Comparison of ENCODE assay signal across 8 cellular contexts in the genomic region with DNA sequence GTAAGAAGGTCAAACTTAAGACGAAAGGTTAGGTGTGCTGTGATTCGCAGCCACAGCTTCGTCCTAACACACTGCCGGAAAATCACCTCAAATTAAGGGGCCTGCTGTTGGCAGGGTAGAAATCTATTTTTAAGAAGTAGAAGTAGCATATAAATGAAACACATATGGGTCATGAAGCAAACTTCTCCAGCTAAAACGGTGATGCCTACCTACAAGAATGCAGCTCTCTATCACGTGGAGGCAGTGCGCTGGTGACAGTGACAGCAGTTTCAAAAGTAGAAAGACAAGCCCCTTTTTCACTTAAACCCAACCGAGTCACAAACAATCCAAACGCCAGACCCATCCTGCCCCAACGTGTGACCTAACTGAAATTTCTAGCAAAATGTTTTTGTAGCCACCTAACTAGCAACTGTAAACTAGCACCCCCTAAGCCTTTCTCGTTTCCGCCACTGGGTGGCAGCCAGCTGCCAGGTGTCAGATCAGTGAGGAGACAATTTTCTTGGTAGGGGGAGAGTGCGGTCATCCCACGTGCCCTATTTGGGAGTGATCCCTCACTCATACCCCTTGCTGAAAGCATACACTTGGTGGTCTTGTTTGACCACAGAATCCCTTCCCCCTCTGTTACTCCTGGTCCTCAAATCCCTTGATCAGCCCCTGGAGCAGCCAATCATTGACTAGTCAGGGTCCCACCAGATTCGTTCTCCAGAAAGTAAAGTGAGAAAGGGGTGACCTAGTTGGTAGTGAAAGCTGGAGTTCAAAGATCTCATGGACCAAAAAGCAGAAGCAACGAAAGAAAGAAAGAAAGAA.
A peak's percentile ranks its signal among the peaks of the same experiment; 100 is the strongest.
DNase-seq lines count a peak whose midpoint lies in the region; ATAC-seq and TF ChIP-seq lines count a peak whose summit lies in the region.

No MANE protein-coding gene starts in this region.

- H3K36me3 Mint-ChIP-seq in HFFc6 (ENCODE audit: low read depth) = 0 out of 2 replicates have a peak, but pooled peaks cover 5% of the 10 kb centered on the region
- no peaks in the 10 kb centered on the region for H3K36me3 Mint-ChIP-seq in activated CD4-positive, alpha-beta T cell treated with anti-CD3 and anti-CD28 coated beads, Interleukin-2, amount 10 ng/mL, durations not matched to agents 7 days and 5 days (ENCODE audit: low read depth)
- H3K36me3 Mint-ChIP-seq in effector memory CD8-positive, alpha-beta T cell (ENCODE audit: insufficient read depth) = no peaks in the 10 kb centered on the region

- H3K9ac ChIP-seq in DND-41 (ENCODE audit: low read depth, low read length) = no peak overlapping the region

- no peaks in the 10 kb centered on the region for H3K9me3 ChIP-seq in DND-41 (ENCODE audit: insufficient read depth, low read length, severe bottlenecking)
- no peaks in the 10 kb centered on the region for H3K9me3 ChIP-seq in lung (ENCODE audit: control insufficient read depth in 2 of 2, insufficient read depth in 1 of 2, low read length in 1 of 2)

- peak overlapping the region; percentile 88 for H3K27ac Mint-ChIP-seq in HFFc6
- H3K27ac Mint-ChIP-seq in activated CD4-positive, alpha-beta T cell treated with anti-CD3 and anti-CD28 coated beads, Interleukin-2, amount 10 ng/mL, durations not matched to agents 7 days and 5 days = no peak overlapping the region
- H3K27ac Mint-ChIP-seq in effector memory CD8-positive, alpha-beta T cell = no peak overlapping the region

- TF ChIP-seq CTCF in DND-41 (IDR thresholded peaks at IDR 0.05; ENCODE audit: borderline replicate concordance, extremely low read depth, low read length, poor library complexity, severe bottlenecking) (peak; percentile 81), HFFc6 (IDR thresholded peaks at IDR 0.05) (peak; percentile 94), lung (IDR thresholded peaks at IDR 0.05; ENCODE audit: control extremely low read depth, extremely low read depth) (peak; percentile 71)

- no peaks in the 10 kb centered on the region for H3K79me2 ChIP-seq in DND-41 (ENCODE audit: insufficient read depth, low read length)

- 43 to 46% methylated on average over 16 of the region's 16 CpGs for WGBS in lung, 2 donors

- H3K36me3 ChIP-seq in DND-41 (ENCODE audit: insufficient read depth, low read length) = no peaks in the 10 kb centered on the region
- no peaks in the 10 kb centered on the region for H3K36me3 ChIP-seq in lung (ENCODE audit: control insufficient read depth in 2 of 2, insufficient read depth in 2 of 2, low read length in 2 of 2)

- H3K27me3 ChIP-seq in DND-41 (ENCODE audit: insufficient read depth, low read length, poor library complexity) (no peaks in the 10 kb centered on the region), lung (ENCODE audit: control insufficient read depth, insufficient read depth) (no peaks in the 10 kb centered on the region)

- no peak overlapping the region for H3K4me2 ChIP-seq in DND-41 (ENCODE audit: insufficient read depth, low read length)

- peaks cover 76% of the 10 kb centered on the region for H3K4me1 Mint-ChIP-seq in HFFc6 (ENCODE audit: low read depth)
- H3K4me1 Mint-ChIP-seq in activated CD4-positive, alpha-beta T cell treated with anti-CD3 and anti-CD28 coated beads, Interleukin-2, amount 10 ng/mL, durations not matched to agents 7 days and 5 days = no peaks in the 10 kb centered on the region
- H3K4me1 Mint-ChIP-seq in effector memory CD8-positive, alpha-beta T cell (ENCODE audit: low read depth in 2 of 2) = peaks cover 0 to 1% of the 10 kb centered on the region in 2 donors

- H3K27ac ChIP-seq in DND-41 (ENCODE audit: low read length) = no peak overlapping the region
- no peak overlapping the region for H3K27ac ChIP-seq in lung (ENCODE audit: low read depth in 1 of 2, low read length in 1 of 2)

- peak overlapping the region; percentile 60 for H3K4me3 Mint-ChIP-seq in HFFc6
- no peak overlapping the region for H3K4me3 Mint-ChIP-seq in activated CD4-positive, alpha-beta T cell treated with anti-CD3 and anti-CD28 coated beads, Interleukin-2, amount 10 ng/mL, durations not matched to agents 7 days and 5 days
- no peak overlapping the region for H3K4me3 Mint-ChIP-seq in effector memory CD8-positive, alpha-beta T cell

- ATAC-seq in DND-41 (ENCODE audit: insufficient read depth, low read depth) (peak; percentile 74; the same call in 2 of the 3 replicates), lung (ENCODE audit: insufficient read depth, low FRiP score) (peak; percentile 79), GM18520 (IDR thresholded peaks at IDR 0.05; ENCODE audit: unreplicated experiment) (no peak)
- no peak for ATAC-seq in effector memory CD8-positive, alpha-beta T cell (replicated peaks)

- H4K20me1 ChIP-seq in DND-41 (ENCODE audit: insufficient read depth, low read length) = no peaks in the 10 kb centered on the region

- H3K9me3 Mint-ChIP-seq in HFFc6 = no peaks in the 10 kb centered on the region
- H3K9me3 Mint-ChIP-seq in activated CD4-positive, alpha-beta T cell treated with anti-CD3 and anti-CD28 coated beads, Interleukin-2, amount 10 ng/mL, durations not matched to agents 7 days and 5 days = no peaks in the 10 kb centered on the region
- H3K9me3 Mint-ChIP-seq in effector memory CD8-positive, alpha-beta T cell = no peaks in the 10 kb centered on the region

- CTCF ChIA-PET in activated CD4-positive, alpha-beta T cell treated with anti-CD3 and anti-CD28 coated beads, Interleukin-2, amount 10 ng/mL, durations not matched to agents 7 days and 5 days (lab: Charles Lee) = interaction anchor here (0.6 to 1.3 kb wide), 2 partner anchors 458 to 630 kb away, joined by 3 read pairs; no protein-coding TSS in a partner anchor

- H3K4me3 ChIP-seq in DND-41 (ENCODE audit: low read depth in 1 of 2, low read length in 2 of 2) (no peak overlapping the region), lung (no peak overlapping the region)

- H3K4me1 ChIP-seq in DND-41 (ENCODE audit: insufficient read depth, low read length) (no peaks in the 10 kb centered on the region), lung (ENCODE audit: control insufficient read depth in 2 of 2, insufficient read depth in 2 of 2, low read length in 2 of 2) (no peaks in the 10 kb centered on the region)

- no peaks in the 10 kb centered on the region for H3K27me3 Mint-ChIP-seq in HFFc6 (ENCODE audit: insufficient read depth)
- H3K27me3 Mint-ChIP-seq in activated CD4-positive, alpha-beta T cell treated with anti-CD3 and anti-CD28 coated beads, Interleukin-2, amount 10 ng/mL, durations not matched to agents 7 days and 5 days = peaks cover 8% of the 10 kb centered on the region
- H3K27me3 Mint-ChIP-seq in effector memory CD8-positive, alpha-beta T cell = peaks cover 25 to 44% of the 10 kb centered on the region in 2 donors

- DNase-seq in DND-41 (peak; percentile 51), HFFc6 (peak; percentile 61), NCI-H2171 (lab: John Stamatoyannopoulos, UW) (peak; percentile 17), lung (ENCODE audit: low spot score) (peak; percentile 62)
- peak; percentile 61 for DNase-seq in activated CD4-positive, alpha-beta T cell treated with anti-CD3 and anti-CD28 coated beads, Interleukin-2, amount 10 ng/mL, durations not matched to agents 7 days and 5 days
- DNase-seq in effector memory CD8-positive, alpha-beta T cell = peak; percentile 7 to 13 (median 12)
- peak; percentile 22 to 27 for DNase-seq in stimulated activated CD8-positive, alpha-beta memory T cell treated with anti-CD3 and anti-CD28 coated beads, Interleukin-2, amount 100 ng/mL, for 48 hours (ENCODE audit: low read depth in 2 of 2)

- POLR2A ChIA-PET in activated CD4-positive, alpha-beta T cell treated with anti-CD3 and anti-CD28 coated beads, Interleukin-2, amount 10 ng/mL, durations not matched to agents 7 days and 5 days (lab: Charles Lee) = no interaction called here

- H2AFZ ChIP-seq in DND-41 (ENCODE audit: low read depth, low read length) = no peak overlapping the region

Comparison
In these comparisons a context has a peak if more than half of its experiments do, and no peak if none do; other contexts are left out.
1. ATAC-seq: peak in DND-41 (single experiment) and lung (single experiment); none in effector memory CD8-positive, alpha-beta T cell (single experiment) and GM18520 (single experiment).
2. DNase-seq: peak in every context shown above with its lines; median percentile 62 in lung; 61 in HFFc6; 61 in activated CD4-positive, alpha-beta T cell treated with anti-CD3 and anti-CD28 coated beads, Interleukin-2, amount 10 ng/mL, durations not matched to agents 7 days and 5 days; 51 in DND-41; 24 in stimulated activated CD8-positive, alpha-beta memory T cell treated with anti-CD3 and anti-CD28 coated beads, Interleukin-2, amount 100 ng/mL, for 48 hours; 17 in NCI-H2171; 12 in effector memory CD8-positive, alpha-beta T cell.
3. Peak in every context shown above with its lines, with median percentiles within 50 percentile points of each other: CTCF ChIP-seq.